In the genomic region with DNA sequence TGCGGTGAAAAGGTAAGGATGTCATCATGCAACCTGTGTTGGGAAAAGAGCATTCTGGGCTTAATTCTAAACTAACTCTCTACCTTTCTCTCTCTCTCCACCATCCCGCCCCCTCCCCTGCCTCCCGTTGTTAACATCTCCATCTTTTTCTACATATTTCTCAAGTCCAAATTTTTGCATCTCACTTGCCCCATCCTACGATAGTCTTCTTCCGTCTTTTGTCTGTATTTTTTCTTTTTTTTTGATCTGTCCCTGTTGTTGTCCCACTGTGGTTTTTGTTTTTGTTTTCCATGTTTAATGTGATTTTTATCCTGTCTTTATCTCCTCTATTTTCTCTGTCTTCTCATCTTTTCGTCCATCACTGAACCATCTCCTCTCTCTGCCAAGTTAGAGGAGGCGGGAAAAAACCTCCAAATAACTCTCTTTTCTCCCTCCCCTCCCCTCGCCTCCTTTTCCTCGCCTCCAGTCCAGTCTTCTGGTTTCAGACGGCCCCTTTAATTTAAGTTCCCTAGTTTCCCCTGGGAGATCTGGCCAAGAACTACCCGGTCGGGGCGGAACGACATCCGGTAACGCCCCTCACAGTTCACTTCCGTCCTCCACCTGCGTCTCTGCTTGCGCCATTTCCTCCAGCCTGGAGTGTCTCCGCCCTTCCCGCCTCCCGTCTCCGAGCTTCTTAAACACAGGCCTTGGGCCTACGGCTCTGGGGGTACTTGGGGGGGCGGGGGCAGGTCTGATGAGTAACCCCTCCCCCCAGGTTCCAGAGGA, we compare ENCODE assay signal across 8 cellular contexts. TPM values are rescaled to one million over a fixed set of nuclear protein-coding genes. Genes with fewer than 3 reads are reported as not detected.
DNase-seq lines count a peak whose midpoint lies in the region; ATAC-seq, FAIRE-seq and TF ChIP-seq lines count a peak whose summit lies in the region.

A gene with protein sequence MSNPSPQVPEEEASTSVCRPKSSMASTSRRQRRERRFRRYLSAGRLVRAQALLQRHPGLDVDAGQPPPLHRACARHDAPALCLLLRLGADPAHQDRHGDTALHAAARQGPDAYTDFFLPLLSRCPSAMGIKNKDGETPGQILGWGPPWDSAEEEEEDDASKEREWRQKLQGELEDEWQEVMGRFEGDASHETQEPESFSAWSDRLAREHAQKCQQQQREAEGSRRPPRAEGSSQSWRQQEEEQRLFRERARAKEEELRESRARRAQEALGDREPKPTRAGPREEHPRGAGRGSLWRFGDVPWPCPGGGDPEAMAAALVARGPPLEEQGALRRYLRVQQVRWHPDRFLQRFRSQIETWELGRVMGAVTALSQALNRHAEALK (plus strand): TSS at position 647 of the 765 bp plus-strand sequence. CDS start 87 bp downstream, at position 734.

- peak within 1 kb of the TSS; percentile 13 to 41 (median 36) for H3K4me3 ChIP-seq in pancreas
- peak within 1 kb of the TSS in 2 of 3 donors; percentile 7 to 25 for H3K4me3 ChIP-seq in thyroid gland (replicated peaks in 1 of 3)

- no peaks in the 10 kb centered on the region for H3K9me3 Mint-ChIP-seq in activated naive CD8-positive, alpha-beta T cell treated with anti-CD3 and anti-CD28 coated beads, Interleukin-2, amount 50 U/mL, for 24 hours

- DNase-seq in GDM1 (lab: John Stamatoyannopoulos, UW), result peak; percentile 96
- DNase-seq in NCI-H1417 treated with DMSO at 0.1 percent for 48 hours (lab: John Stamatoyannopoulos, UW), result peak; percentile 77
- DNase-seq in T follicular helper cell (ENCODE audit: low read depth), result peak; percentile 85
- DNase-seq in activated naive CD8-positive, alpha-beta T cell treated with anti-CD3 and anti-CD28 coated beads, Interleukin-2, amount 50 U/mL, for 24 hours, result peak; percentile 95
- DNase-seq in Right ventricle myocardium superior, result peak; percentile 97
- DNase-seq in pancreas, result peak; percentile 84 to 95 (median 92)
- peak; percentile 96 for DNase-seq in thyroid gland

- intact Hi-C loops in Right ventricle myocardium superior (cut with DNase I), result loop anchor here (2.0 to 5.0 kb wide), 3 partner anchors 35 to 70 kb away; partner anchors contain the start of genes AIF1 and LTB
- intact Hi-C loops in pancreas (cut with DNase I), result loop anchor here in 2 of 3 donors (5.0 kb wide), 1 partner anchor 50 kb away; no protein-coding TSS in a partner anchor
- intact Hi-C loops in thyroid gland (cut with DNase I), result loop anchor here (5.0 to 10.0 kb wide), 2 partner anchors 50 to 52 kb away; partner anchors contain the start of gene MICB

- H3K4me1 Mint-ChIP-seq in activated naive CD8-positive, alpha-beta T cell treated with anti-CD3 and anti-CD28 coated beads, Interleukin-2, amount 50 U/mL, for 24 hours, result peaks cover 62% of the 10 kb centered on the region

- peak within 1 kb of the TSS; percentile 28 to 79 (median 45) for H3K27ac ChIP-seq in pancreas
- H3K27ac ChIP-seq in thyroid gland, result peak within 1 kb of the TSS; percentile 66 to 85 (median 66)

- FAIRE-seq in pancreas (lab: Jason Lieb, UNC), result no peak

- H3K4me1 ChIP-seq in pancreas (peaks cover 11 to 17% (median 16%) of the 10 kb centered on the region in 3 donors), thyroid gland (peaks cover 17 to 18% of the 10 kb centered on the region in 2 donors)

- WGBS in pancreas, 2 donors, result 0% methylated on average over 25 of the region's 25 CpGs
- 0 to 1% methylated on average over 24 to 25 of the region's 25 CpGs for WGBS in thyroid gland, 2 donors

- H3K27me3 Mint-ChIP-seq in activated naive CD8-positive, alpha-beta T cell treated with anti-CD3 and anti-CD28 coated beads, Interleukin-2, amount 50 U/mL, for 24 hours, result no peaks in the 10 kb centered on the region

- peaks cover 15% of the 10 kb centered on the region for H3K36me3 Mint-ChIP-seq in activated naive CD8-positive, alpha-beta T cell treated with anti-CD3 and anti-CD28 coated beads, Interleukin-2, amount 50 U/mL, for 24 hours (ENCODE audit: low read depth)

- H3K27ac Mint-ChIP-seq in activated naive CD8-positive, alpha-beta T cell treated with anti-CD3 and anti-CD28 coated beads, Interleukin-2, amount 50 U/mL, for 24 hours, result peak within 1 kb of the TSS; percentile 89

- peak in 1 of 2 donors; percentile 68 for TF ChIP-seq POLR2A in thyroid gland (IDR thresholded peaks at IDR 0.05)

- TF ChIP-seq CTCF in pancreas (IDR thresholded peaks at IDR 0.05) (peak in 1 of 4 donors; percentile 10), thyroid gland (IDR thresholded peaks at IDR 0.05) (no peak)

- H3K27me3 ChIP-seq in pancreas (no peaks in the 10 kb centered on the region), thyroid gland (no peaks in the 10 kb centered on the region)

- ATAC-seq in HG02610 (IDR thresholded peaks at IDR 0.05; ENCODE audit: unreplicated experiment) (peak; percentile 75), Right ventricle myocardium superior (ENCODE audit: poor library complexity) (peak; percentile 98), pancreas (peak; percentile 94 to 97 (median 94))
- ATAC-seq in activated naive CD8-positive, alpha-beta T cell treated with anti-CD3 and anti-CD28 coated beads, Interleukin-2, amount 50 U/mL, for 24 hours, result peak; percentile 83

- H3K36me3 ChIP-seq in pancreas (peaks cover 0 to 4% (median 0%) of the 10 kb centered on the region in 3 donors), thyroid gland (peaks cover 4 to 22% of the 10 kb centered on the region in 2 donors)

- peak within 1 kb of the TSS; percentile 86 for H3K4me3 Mint-ChIP-seq in activated naive CD8-positive, alpha-beta T cell treated with anti-CD3 and anti-CD28 coated beads, Interleukin-2, amount 50 U/mL, for 24 hours

- H3K9me3 ChIP-seq in pancreas (no peaks in the 10 kb centered on the region), thyroid gland (no peaks in the 10 kb centered on the region)

RNA-seq across cellular contexts. Expression of the gene that starts here (rescaled TPM):
- 9.2 TPM for total RNA-seq in Right ventricle myocardium superior
- 10 to 100 TPM; 12.1 to 25.3 (median 20.8) TPM for total RNA-seq in pancreas
- 10 to 100 TPM; 26.5 to 46.0 TPM for polyA plus RNA-seq in pancreas
- total RNA-seq in thyroid gland, result 10 to 100 TPM; 23.7 to 34.0 (median 27.5) TPM

Comparison
In these comparisons a context has a peak if more than half of its experiments do, and no peak if none do; other contexts are left out.
1. Peak in every context shown above with its lines: DNase-seq, ATAC-seq, H3K4me3 ChIP-seq and H3K27ac ChIP-seq.